In genomic region chr2:119240311-119241204, GRCh38 we compare ENCODE assay signal across 10 cellular contexts. TPM values are rescaled to one million over a fixed set of nuclear protein-coding genes. Genes with fewer than 3 reads are reported as not detected.
DNase-seq lines count a peak whose midpoint lies in the region; ATAC-seq and TF ChIP-seq lines count a peak whose summit lies in the region.
"Had no signal": no experiment of that assay in that cellular context is flagged by ENCODE, and none has a peak within 500 bp of the region (broad histone marks: within the 10 kb centered on the region; RNA-seq: fewer than 3 reads in every experiment).

No MANE protein-coding gene starts in this region.

- no peaks in the 10 kb centered on the region for H3K9me3 Mint-ChIP-seq in activated CD4-positive, alpha-beta memory T cell treated with anti-CD3 and anti-CD28 coated beads for 36 hours

- H3K4me3 ChIP-seq in breast epithelium, result no peak overlapping the region
- H3K4me3 ChIP-seq in liver (ENCODE audit: low read depth in 1 of 3, low read length in 3 of 3), result no peak overlapping the region

- peaks cover 0 to 10% of the 10 kb centered on the region in 2 donors for H3K4me1 ChIP-seq in breast epithelium
- peaks cover 5 to 36% (median 22%) of the 10 kb centered on the region in 4 donors for H3K4me1 ChIP-seq in liver (ENCODE audit: control insufficient read depth in 4 of 4, insufficient read depth in 4 of 4, low read length in 3 of 4)

- H3K36me3 Mint-ChIP-seq in activated CD4-positive, alpha-beta memory T cell treated with anti-CD3 and anti-CD28 coated beads for 36 hours, result no peaks in the 10 kb centered on the region

- H3K9me3 ChIP-seq in breast epithelium, result no peaks in the 10 kb centered on the region
- H3K9me3 ChIP-seq in liver (ENCODE audit: control insufficient read depth in 4 of 4, low read length in 3 of 4), result no peaks in the 10 kb centered on the region
- H3K9me3 ChIP-seq: neutrophil had no signal

- H3K27ac ChIP-seq in breast epithelium (peak overlapping the region; percentile 65 to 78), liver (ENCODE audit: low read depth in 1 of 2, low read length in 2 of 2) (peak overlapping the region; percentile 46 to 59)
- H3K27ac ChIP-seq: neutrophil, VCaP had no signal

- 56% methylated on average over 15 of the region's 15 CpGs for WGBS in liver

- H3K27me3 ChIP-seq in breast epithelium, result no peaks in the 10 kb centered on the region
- no peaks in the 10 kb centered on the region for H3K27me3 ChIP-seq in liver (ENCODE audit: control insufficient read depth in 4 of 4, insufficient read depth in 4 of 4, low read length in 3 of 4)
- H3K27me3 ChIP-seq: neutrophil had no signal

- no peak overlapping the region for H3K27ac Mint-ChIP-seq in activated CD4-positive, alpha-beta memory T cell treated with anti-CD3 and anti-CD28 coated beads for 36 hours

- ATAC-seq in HG03354 (IDR thresholded peaks at IDR 0.05; ENCODE audit: poor library complexity, severe bottlenecking, unreplicated experiment), result no peak

- no peaks in the 10 kb centered on the region for H3K27me3 Mint-ChIP-seq in activated CD4-positive, alpha-beta memory T cell treated with anti-CD3 and anti-CD28 coated beads for 36 hours

- H3K4me3 Mint-ChIP-seq in activated CD4-positive, alpha-beta memory T cell treated with anti-CD3 and anti-CD28 coated beads for 36 hours, result no peak overlapping the region

- TF ChIP-seq POLR2A in breast epithelium (IDR thresholded peaks at IDR 0.05), result no peak

- H3K36me3 ChIP-seq in breast epithelium, result no peaks in the 10 kb centered on the region
- H3K36me3 ChIP-seq in liver (ENCODE audit: control insufficient read depth in 4 of 4, insufficient read depth in 3 of 4, low read depth in 1 of 4, low read length in 3 of 4), result peaks cover 4 to 8% (median 6%) of the 10 kb centered on the region in 4 donors
- H3K36me3 ChIP-seq: neutrophil had no signal

- no peak for TF ChIP-seq CTCF in breast epithelium (IDR thresholded peaks at IDR 0.05)
- no peak for TF ChIP-seq CTCF in liver (IDR thresholded peaks at IDR 0.05; ENCODE audit: low read depth, low read length, missing input control)

- POLR2A ChIA-PET in activated CD4-positive, alpha-beta memory T cell treated with anti-CD3 and anti-CD28 coated beads for 36 hours (lab: Charles Lee), result no interaction called here

- no peaks in the 10 kb centered on the region for H3K4me1 Mint-ChIP-seq in activated CD4-positive, alpha-beta memory T cell treated with anti-CD3 and anti-CD28 coated beads for 36 hours (ENCODE audit: low read depth)

- CTCF ChIA-PET in activated CD4-positive, alpha-beta memory T cell treated with anti-CD3 and anti-CD28 coated beads for 36 hours (lab: Charles Lee), result no interaction called here

- intact Hi-C loops in breast epithelium (cut with DNase I; ENCODE audit: low total_unique reads), result no loop called here
- intact Hi-C loops in activated CD4-positive, alpha-beta memory T cell treated with anti-CD3 and anti-CD28 coated beads for 36 hours (cut with micrococcal nuclease), result no loop called here

- H3K9ac ChIP-seq in liver (ENCODE audit: low read depth in 1 of 2, low read length in 2 of 2), result no peak overlapping the region

- peak; percentile 73 for DNase-seq in COR-L47 (lab: John Stamatoyannopoulos, UW)
- DNase-seq in NCI-H187 treated with DMSO at 0.1 percent for 48 hours (lab: John Stamatoyannopoulos, UW), result peak; percentile 87
- peak in 1 of 2 donors; percentile 53 for DNase-seq in breast epithelium (ENCODE audit: low spot score in 2 of 2)
- DNase-seq in activated CD8-positive, alpha-beta memory T cell treated with anti-CD3 and anti-CD28 coated beads, Interleukin-2, amount 50 U/mL, for 4 hours, result no peak
- DNase-seq in foreskin melanocyte, result no peak
- DNase-seq in activated CD4-positive, alpha-beta memory T cell treated with anti-CD3 and anti-CD28 coated beads for 36 hours, result no peak

- peak in 1 of 2 donors; percentile 47 for TF ChIP-seq RAD21 in liver (IDR thresholded peaks at IDR 0.05)

TF ChIP-seq in liver, 16 proteins besides CTCF, POLR2A, EP300 and RAD21:
- peak; percentile 48 for TF ChIP-seq SP1 (IDR thresholded peaks at IDR 0.05)
- no peak for TF ChIP-seq ZBTB33 (IDR thresholded peaks at IDR 0.05)
- TF ChIP-seq RXRA (IDR thresholded peaks at IDR 0.05), result peak; percentile 47 to 63
- peak; percentile 72 for TF ChIP-seq YY1 (IDR thresholded peaks at IDR 0.05)
- peak; percentile 36 to 44 for TF ChIP-seq HNF4A (conservative IDR thresholded peaks at IDR 0.05)
- TF ChIP-seq REST (IDR thresholded peaks at IDR 0.05), result no peak

RNA-seq across cellular contexts. Expression of gene STEAP3, which starts 16.9 kb away (rescaled TPM):
- total RNA-seq in breast epithelium, result 10 to 100 TPM; 11.2 to 52.2 (median 49.8) TPM
- total RNA-seq in liver, result 100 to 1,000 TPM in 1 of 2 donors, 10 to 100 TPM in 1; 44.4 to 153 TPM
- polyA plus RNA-seq in liver, result 100 to 1,000 TPM in 1 of 2 donors, 10 to 100 TPM in 1; 73.5 to 158 TPM
- total RNA-seq in activated CD4-positive, alpha-beta memory T cell treated with anti-CD3 and anti-CD28 coated beads for 36 hours, result under 1 TPM; 0.12 to 0.17 TPM

Comparison
In these comparisons a context has a peak if more than half of its experiments do, and no peak if none do; other contexts are left out.
1. DNase-seq: peak in COR-L47 (single experiment) and NCI-H187 treated with DMSO at 0.1 percent for 48 hours (single experiment); none in activated CD8-positive, alpha-beta memory T cell treated with anti-CD3 and anti-CD28 coated beads, Interleukin-2, amount 50 U/mL, for 4 hours (single experiment), foreskin melanocyte (single experiment) and activated CD4-positive, alpha-beta memory T cell treated with anti-CD3 and anti-CD28 coated beads for 36 hours (single experiment).
2. RNA of gene STEAP3, which starts 16.9 kb away (total RNA-seq): 44.4 to 153 TPM in liver and 11.2 to 52.2 TPM in breast epithelium; 0.12 to 0.17 TPM in activated CD4-positive, alpha-beta memory T cell treated with anti-CD3 and anti-CD28 coated beads for 36 hours; every median in the first group is over 10 times any median in the second.